Comparison of ENCODE assay signal across 9 cellular contexts in the genomic region with DNA sequence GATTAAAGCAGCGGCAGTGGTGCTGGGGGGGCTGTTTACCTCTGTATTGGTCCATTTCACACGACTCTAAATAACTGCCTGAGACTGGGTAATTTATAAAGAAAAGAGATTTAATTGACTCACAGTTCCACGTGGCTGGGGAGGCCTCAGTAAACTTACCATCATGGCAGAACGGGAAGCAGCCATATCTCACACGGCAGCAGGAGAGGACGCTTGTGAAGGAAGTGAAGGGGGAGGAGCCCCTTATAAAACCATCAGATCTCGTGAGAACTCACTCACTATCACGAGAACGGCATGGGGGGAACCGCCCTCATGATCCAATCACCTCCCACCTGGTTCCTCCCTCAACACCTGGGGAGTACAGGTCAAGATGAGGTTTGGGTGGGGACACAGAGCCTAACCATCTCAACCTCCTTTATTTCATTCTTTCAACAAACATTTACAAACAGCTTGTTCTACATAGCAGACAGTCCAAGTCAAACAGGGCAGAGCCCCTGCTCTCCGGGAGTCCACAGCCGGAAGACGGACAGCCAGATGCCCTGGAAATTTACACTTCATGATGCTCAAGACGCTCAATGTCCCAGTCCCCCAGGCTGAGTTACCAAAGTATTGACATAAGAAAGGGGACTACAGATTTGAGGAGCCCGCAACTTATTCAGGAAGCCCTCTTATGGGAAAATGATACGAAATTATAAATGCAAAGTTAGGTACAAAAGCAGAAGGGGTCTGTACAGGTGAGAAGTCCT. TPM values are rescaled to one million over a fixed set of nuclear protein-coding genes. Genes with fewer than 3 reads are reported as not detected.
A peak's percentile ranks its signal among the peaks of the same experiment; 100 is the strongest.
DNase-seq lines count a peak whose midpoint lies in the region; ATAC-seq and TF ChIP-seq lines count a peak whose summit lies in the region.
"Had no signal": no experiment of that assay in that cellular context is flagged by ENCODE, and none has a peak within 500 bp of the region (broad histone marks: within the 10 kb centered on the region; RNA-seq: fewer than 3 reads in every experiment).

No MANE protein-coding gene starts in this region.

- TF ChIP-seq CTCF in GM12865 (IDR thresholded peaks at IDR 0.05; ENCODE audit: insufficient read depth, low read depth, low read length, missing control alignments): no peak
- no peak for TF ChIP-seq CTCF in activated CD8-positive, alpha-beta T cell treated with anti-CD3 and anti-CD28 coated beads for 36 hours (IDR thresholded peaks at IDR 0.05)

- peak overlapping the region; percentile 58 for H3K4me3 ChIP-seq in GM12865 (ENCODE audit: low read depth, low read length)
- H3K4me3 ChIP-seq: gastroesophageal sphincter had no signal

- no peaks in the 10 kb centered on the region for H3K36me3 Mint-ChIP-seq in activated CD8-positive, alpha-beta T cell treated with anti-CD3 and anti-CD28 coated beads for 36 hours (ENCODE audit: low read depth)

- DNase-seq in ACHN (peak; percentile 77), GM12865 (ENCODE audit: low read depth) (peak; percentile 80), NCI-H2227 treated with DMSO at 0.1 percent for 48 hours (lab: John Stamatoyannopoulos, UW) (peak; percentile 23), GM19238 (ENCODE audit: insufficient read length, low spot score) (no peak), amniotic stem cell (lab: John Stamatoyannopoulos, UW) (no peak)
- DNase-seq in activated CD8-positive, alpha-beta T cell treated with anti-CD3 and anti-CD28 coated beads for 36 hours: peak; percentile 30

- in situ Hi-C loops in ACHN (cut with HindIII; ENCODE audit: low pct_ligation_motif_present, low pct_unique_long_range_greater_than_20kb, low sequenced_read_pairs): no loop called here

- no peak overlapping the region for H3K27ac Mint-ChIP-seq in activated CD8-positive, alpha-beta T cell treated with anti-CD3 and anti-CD28 coated beads for 36 hours

- peak; percentile 39 for ATAC-seq in activated CD8-positive, alpha-beta T cell treated with anti-CD3 and anti-CD28 coated beads for 36 hours
- ATAC-seq in GM19351 (IDR thresholded peaks at IDR 0.05; ENCODE audit: unreplicated experiment) (no peak), HG03520 (IDR thresholded peaks at IDR 0.05; ENCODE audit: unreplicated experiment) (no peak)
- ATAC-seq: gastroesophageal sphincter had no signal

- H3K27me3 Mint-ChIP-seq in activated CD8-positive, alpha-beta T cell treated with anti-CD3 and anti-CD28 coated beads for 36 hours: peaks cover 17% of the 10 kb centered on the region

- H3K4me1 Mint-ChIP-seq in activated CD8-positive, alpha-beta T cell treated with anti-CD3 and anti-CD28 coated beads for 36 hours (ENCODE audit: low read depth): no peaks in the 10 kb centered on the region

- H3K9me3 Mint-ChIP-seq in activated CD8-positive, alpha-beta T cell treated with anti-CD3 and anti-CD28 coated beads for 36 hours: no peaks in the 10 kb centered on the region

- H3K4me3 Mint-ChIP-seq in activated CD8-positive, alpha-beta T cell treated with anti-CD3 and anti-CD28 coated beads for 36 hours: peak overlapping the region; percentile 24

- POLR2A ChIA-PET in activated CD8-positive, alpha-beta T cell treated with anti-CD3 and anti-CD28 coated beads for 36 hours (lab: Charles Lee): interaction anchor here (0.9 to 1.7 kb wide), 2 partner anchors 27 to 74 kb away, joined by 3 to 4 read pairs; no protein-coding TSS in a partner anchor

- intact Hi-C loops in activated CD8-positive, alpha-beta T cell treated with anti-CD3 and anti-CD28 coated beads for 36 hours (cut with micrococcal nuclease): no loop called here

- CTCF ChIA-PET in activated CD8-positive, alpha-beta T cell treated with anti-CD3 and anti-CD28 coated beads for 36 hours (lab: Charles Lee): interaction anchor here (0.8 to 3.1 kb wide), 26 partner anchors 10 to 753 kb away, joined by 3 to 23 read pairs (median 4); a partner anchor contains a TSS

RNA-seq across cellular contexts. Expression of a gene that starts 26.3 kb away (rescaled TPM):
- 10 to 100 TPM; 33.7 to 38.2 TPM for total RNA-seq in activated CD8-positive, alpha-beta T cell treated with anti-CD3 and anti-CD28 coated beads for 36 hours

Comparison
In these comparisons a context has a peak if more than half of its experiments do, and no peak if none do; other contexts are left out.
1. DNase-seq: peak in ACHN (single experiment), GM12865 (single experiment), NCI-H2227 treated with DMSO at 0.1 percent for 48 hours (single experiment) and activated CD8-positive, alpha-beta T cell treated with anti-CD3 and anti-CD28 coated beads for 36 hours (single experiment); none in GM19238 (single experiment) and amniotic stem cell (single experiment).